In the genomic region with DNA sequence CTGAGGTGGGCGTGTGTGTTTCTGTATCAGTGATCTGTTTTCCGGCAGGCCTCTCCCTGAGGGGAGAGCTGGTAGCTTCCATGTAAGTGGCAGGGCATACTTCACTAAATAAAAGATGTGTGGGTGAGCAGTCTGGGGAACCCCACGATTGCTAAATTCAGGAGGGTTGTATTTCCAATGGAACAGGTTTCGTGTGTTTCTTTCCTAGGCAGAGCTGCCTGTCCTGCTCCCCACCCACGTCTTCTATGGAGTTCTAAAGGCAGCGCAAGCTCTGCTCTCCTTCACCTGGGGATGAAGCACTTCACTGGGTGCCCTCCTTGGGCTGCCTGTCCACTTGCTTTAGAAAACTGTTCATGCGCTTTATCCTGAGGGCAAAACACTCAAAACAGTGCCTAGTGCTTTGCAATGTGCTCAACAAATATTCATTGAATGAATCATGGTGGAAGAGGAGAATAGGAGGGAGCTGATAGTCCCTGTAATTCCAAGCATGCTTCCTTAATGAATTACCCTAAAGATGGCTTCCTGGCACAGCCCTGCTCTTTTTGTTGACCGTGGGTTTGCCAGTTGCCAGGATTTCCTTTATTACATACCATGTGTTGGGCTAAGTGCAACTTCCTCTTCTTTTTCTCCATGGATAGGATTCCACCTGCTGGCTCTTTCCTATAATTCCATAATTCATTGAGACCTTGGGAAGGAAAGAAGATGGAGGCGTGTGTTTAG, we compare ENCODE assay signal across 8 cellular contexts. TPM values are rescaled to one million over a fixed set of nuclear protein-coding genes. Genes with fewer than 3 reads are reported as not detected.
DNase-seq lines count a peak whose midpoint lies in the region; ATAC-seq and TF ChIP-seq lines count a peak whose summit lies in the region.

No MANE protein-coding gene starts in this region.

- H3K27ac ChIP-seq in brain microvascular endothelial cell (no peak overlapping the region), caudate nucleus (ENCODE audit: low read depth, low read length) (no peak overlapping the region)

- H3K36me3 ChIP-seq in brain microvascular endothelial cell (replicated peaks), result no peaks in the 10 kb centered on the region

- no peak for TF ChIP-seq CTCF in NB4 (IDR thresholded peaks at IDR 0.05; ENCODE audit: low read depth, low read length)
- TF ChIP-seq CTCF in brain microvascular endothelial cell (IDR thresholded peaks at IDR 0.05; ENCODE audit: low read depth, low read length, missing control alignments), result peak; percentile 7

- H3K4me3 Mint-ChIP-seq in activated naive CD4-positive, alpha-beta T cell treated with anti-CD3 and anti-CD28 coated beads, Interleukin-2, amount 10 ng/mL, durations not matched to agents 7 days and 5 days, result no peak overlapping the region

- H3K4me3 ChIP-seq in NB4 (ENCODE audit: low read depth, low read length), result no peak overlapping the region
- no peak overlapping the region for H3K4me3 ChIP-seq in brain microvascular endothelial cell (ENCODE audit: low read depth, low read length)

- no peaks in the 10 kb centered on the region for H3K4me1 Mint-ChIP-seq in activated naive CD4-positive, alpha-beta T cell treated with anti-CD3 and anti-CD28 coated beads, Interleukin-2, amount 10 ng/mL, durations not matched to agents 7 days and 5 days

- no peaks in the 10 kb centered on the region for H3K27me3 ChIP-seq in brain microvascular endothelial cell (replicated peaks)

- POLR2A ChIA-PET in HEK293T (lab: Yijun Ruan, JAX), result no interaction called here

- H3K27me3 Mint-ChIP-seq in activated naive CD4-positive, alpha-beta T cell treated with anti-CD3 and anti-CD28 coated beads, Interleukin-2, amount 10 ng/mL, durations not matched to agents 7 days and 5 days, result no peaks in the 10 kb centered on the region

- in situ Hi-C loops in Caki2 (cut with HindIII; ENCODE audit: low pct_unique_long_range_greater_than_20kb, low sequenced_read_pairs) (no loop called here), brain microvascular endothelial cell (cut with HindIII; ENCODE audit: low pct_ligation_motif_present, low sequenced_read_pairs) (no loop called here)

- CTCF ChIA-PET in activated naive CD4-positive, alpha-beta T cell treated with anti-CD3 and anti-CD28 coated beads, Interleukin-2, amount 10 ng/mL, durations not matched to agents 7 days and 5 days (lab: Charles Lee), result interaction anchor here (0.5 to 0.6 kb wide), 2 partner anchors 12 to 469 kb away, joined by 3 read pairs; no protein-coding TSS in a partner anchor
- CTCF ChIA-PET in HEK293T (lab: Yijun Ruan, JAX), result interaction anchor here (0.8 kb wide), 1 partner anchor 132 kb away, joined by 3 read pairs; no protein-coding TSS in a partner anchor

- H3K9me3 Mint-ChIP-seq in activated naive CD4-positive, alpha-beta T cell treated with anti-CD3 and anti-CD28 coated beads, Interleukin-2, amount 10 ng/mL, durations not matched to agents 7 days and 5 days, result no peaks in the 10 kb centered on the region

- no peak for TF ChIP-seq POLR2A in NB4 (IDR thresholded peaks at IDR 0.05; ENCODE audit: extremely low read depth, insufficient read length)

- no peaks in the 10 kb centered on the region for H3K36me3 Mint-ChIP-seq in activated naive CD4-positive, alpha-beta T cell treated with anti-CD3 and anti-CD28 coated beads, Interleukin-2, amount 10 ng/mL, durations not matched to agents 7 days and 5 days

- ATAC-seq in GM21723 (IDR thresholded peaks at IDR 0.05; ENCODE audit: unreplicated experiment), result no peak

- DNase-seq in Caki2 (ENCODE audit: low read depth) (peak; percentile 85), NB4 (ENCODE audit: low read depth) (peak; percentile 30), brain microvascular endothelial cell (peak; percentile 28), mucosa of gallbladder (ENCODE audit: low spot score) (peak; percentile 17), caudate nucleus (lab: John Stamatoyannopoulos, UW) (no peak), HEK293T (ENCODE audit: extremely low spot score) (no peak)
- no peak for DNase-seq in activated naive CD4-positive, alpha-beta T cell treated with anti-CD3 and anti-CD28 coated beads, Interleukin-2, amount 10 ng/mL, durations not matched to agents 7 days and 5 days

- H3K27ac Mint-ChIP-seq in activated naive CD4-positive, alpha-beta T cell treated with anti-CD3 and anti-CD28 coated beads, Interleukin-2, amount 10 ng/mL, durations not matched to agents 7 days and 5 days, result no peak overlapping the region

TF ChIP-seq in HEK293T, 16 proteins besides CTCF, POLR2A, EP300 and RAD21:
- no peak for TF ChIP-seq FOXM1 (IDR thresholded peaks at IDR 0.05; ENCODE audit: borderline replicate concordance)
- no peak for TF ChIP-seq BHLHE40 (IDR thresholded peaks at IDR 0.05; ENCODE audit: borderline replicate concordance)
- TF ChIP-seq TARDBP (IDR thresholded peaks at IDR 0.05), result no peak
- no peak for TF ChIP-seq SUZ12 (IDR thresholded peaks at IDR 0.05)
- no peak for TF ChIP-seq ELF4 (IDR thresholded peaks at IDR 0.05)
- no peak for TF ChIP-seq L3MBTL2 (conservative IDR thresholded peaks at IDR 0.05)

RNA-seq across cellular contexts. Expression of gene SRPK2, which starts 50.6 kb away (rescaled TPM):
- 20.6 and 27.6 TPM in 2 replicates for total RNA-seq in Caki2 (2014; rRNA removed; shearing (Covaris generic); ENCODE audit: low replicate concordance)
- total RNA-seq in mucosa of gallbladder, result 45.0 TPM

Comparison
In these comparisons a context has a peak if more than half of its experiments do, and no peak if none do; other contexts are left out.
1. DNase-seq: peak in Caki2 (single experiment), NB4 (single experiment), brain microvascular endothelial cell (single experiment) and mucosa of gallbladder (single experiment); none in caudate nucleus (0 of 61), activated naive CD4-positive, alpha-beta T cell treated with anti-CD3 and anti-CD28 coated beads, Interleukin-2, amount 10 ng/mL, durations not matched to agents 7 days and 5 days (single experiment) and HEK293T (single experiment).